Comparison of ENCODE assay signal across 1 cellular context in genomic region chr12:48031135-48031960, GRCh38.
TF ChIP-seq lines count a peak whose summit lies in the region.

No MANE protein-coding gene starts in this region.

TF ChIP-seq in HepG2, 621 proteins besides CTCF, POLR2A, EP300 and RAD21 (continued from another document):
- TF ChIP-seq SNAPC4 (CRISPR knock-in tag; IDR thresholded peaks at IDR 0.05) (no peak), GATA4 (IDR thresholded peaks at IDR 0.05; ENCODE audit: borderline replicate concordance, low read depth) (no peak), KLF15 (CRISPR knock-in tag; IDR thresholded peaks at IDR 0.05; ENCODE audit: borderline replicate concordance) (no peak), JARID2 (CRISPR knock-in tag; IDR thresholded peaks at IDR 0.05; ENCODE audit: insufficient replicate concordance) (no peak), ZNF883 (CRISPR knock-in tag; IDR thresholded peaks at IDR 0.05; ENCODE audit: not compliant biosample characterization) (no peak), ZNF256 (CRISPR knock-in tag; conservative IDR thresholded peaks at IDR 0.05) (no peak)
